Comparison of ENCODE assay signal across 19 cellular contexts in the genomic region with DNA sequence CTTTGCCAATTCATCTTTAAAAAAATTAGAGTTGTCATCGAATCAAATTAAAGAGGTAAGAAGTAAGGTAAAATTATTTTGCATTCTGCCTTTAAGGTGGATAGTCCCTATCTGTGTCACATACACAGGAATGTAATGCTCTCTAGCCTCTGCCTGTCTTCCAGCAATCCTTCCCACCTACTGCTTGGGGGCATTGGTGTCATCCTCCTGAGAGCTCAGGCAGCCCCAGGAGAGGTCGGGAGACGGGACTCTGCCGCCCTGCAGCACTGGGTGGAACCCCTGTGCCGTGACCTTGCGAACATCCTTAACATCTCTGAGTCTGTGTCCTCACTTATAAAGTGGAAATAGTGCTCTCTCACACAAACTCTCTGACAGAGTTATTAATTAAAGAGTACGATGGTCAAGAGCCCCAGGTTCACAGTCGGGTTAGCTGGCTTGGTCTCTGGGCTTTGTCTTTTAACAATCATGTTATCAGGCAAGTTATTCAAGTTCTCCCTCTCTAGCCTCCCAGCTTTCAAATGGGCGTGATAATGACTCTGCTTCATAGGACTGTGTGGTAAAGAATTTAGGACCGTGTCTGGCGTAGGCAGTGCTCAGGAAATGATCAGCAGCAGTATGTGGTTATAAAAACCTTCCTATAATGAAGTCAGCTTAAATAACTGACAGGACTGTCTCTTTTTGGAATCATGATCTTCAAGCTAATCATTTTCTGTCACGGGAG. TPM values are rescaled to one million over a fixed set of nuclear protein-coding genes. Genes with fewer than 3 reads are reported as not detected.
DNase-seq lines count a peak whose midpoint lies in the region; ATAC-seq, FAIRE-seq and TF ChIP-seq lines count a peak whose summit lies in the region.
"Had no signal": no experiment of that assay in that cellular context is flagged by ENCODE, and none has a peak within 500 bp of the region (broad histone marks: within the 10 kb centered on the region; RNA-seq: fewer than 3 reads in every experiment).

No MANE protein-coding gene starts in this region.

- no peak overlapping the region for H2BK5ac ChIP-seq in mesenchymal stem cell (ENCODE audit: low read depth, low read length, poor library complexity, severe bottlenecking)

- H3K27me3 ChIP-seq in HepG2 (ENCODE audit: control insufficient read depth in 1 of 2, insufficient read depth in 2 of 2, low read length in 2 of 2) (peaks cover 1 to 20% of the 10 kb centered on the region in 2 experiments; a peak in 4 of 5 replicates), right lobe of liver (no peaks in the 10 kb centered on the region), mesenchymal stem cell (ENCODE audit: control insufficient read depth in 1 of 2, insufficient read depth in 1 of 2, low read length in 2 of 2) (no peaks in the 10 kb centered on the region)
- H3K27me3 ChIP-seq: ovary had no signal

- H3K4me3 ChIP-seq in HepG2 (replicated peaks in 1 of 3; ENCODE audit: insufficient read depth in 1 of 3, low read depth in 2 of 3, low read length in 3 of 3) = peak overlapping the region in 2 of 3 experiments; percentile 17 to 61; a peak in 1 of 6 replicates
- H3K4me3 ChIP-seq in right lobe of liver = no peak overlapping the region
- no peak overlapping the region for H3K4me3 ChIP-seq in mesenchymal stem cell (ENCODE audit: insufficient read depth in 1 of 2, low read depth in 1 of 2, low read length in 2 of 2)
- no peak overlapping the region for H3K4me3 ChIP-seq in foreskin fibroblast (ENCODE audit: low read depth in 1 of 2, low read length in 2 of 2)
- H3K4me3 ChIP-seq: A549, ovary had no signal

- H3K9ac ChIP-seq in HepG2 (ENCODE audit: insufficient read depth, low read depth, low read length) = no peak overlapping the region
- H3K9ac ChIP-seq in mesenchymal stem cell (ENCODE audit: low read length) = no peak overlapping the region

- no peak overlapping the region for H4K8ac ChIP-seq in mesenchymal stem cell (ENCODE audit: low read length)

- POLR2A ChIA-PET in HepG2 (lab: Yijun Ruan, JAX) = no interaction called here

- TF ChIP-seq CTCF in HepG2 (CRISPR knock-in tag; IDR thresholded peaks at IDR 0.05) = no peak
- TF ChIP-seq CTCF in right lobe of liver (IDR thresholded peaks at IDR 0.05) = no peak
- no peak for TF ChIP-seq CTCF in foreskin fibroblast (IDR thresholded peaks at IDR 0.05; ENCODE audit: low read depth, low read length)

- intact Hi-C loops in HepG2 (cut with micrococcal nuclease; ENCODE audit: unreplicated experiment) (no loop called here), right lobe of liver (cut with DNase I) (loop anchor here in 1 of 2 donors (10.0 kb wide), 1 partner anchor 56 kb away; no protein-coding TSS in a partner anchor)

- no peaks in the 10 kb centered on the region for H3K9me3 ChIP-seq in HepG2 (ENCODE audit: low read length)
- no peaks in the 10 kb centered on the region for H3K9me3 ChIP-seq in right lobe of liver
- no peaks in the 10 kb centered on the region for H3K9me3 ChIP-seq in mesenchymal stem cell (ENCODE audit: control insufficient read depth, low read length)
- H3K9me3 ChIP-seq: A549, ovary had no signal

- peak; percentile 72 for ATAC-seq in HepG2
- ATAC-seq in right lobe of liver = no peak
- ATAC-seq in HG03097 (IDR thresholded peaks at IDR 0.05; ENCODE audit: low FRiP score, unreplicated experiment) = no peak
- ATAC-seq: A549, Panc1 had no signal

- H3K27ac ChIP-seq in HepG2 (ENCODE audit: extremely low read length, insufficient read depth, low read length) (no peak overlapping the region), right lobe of liver (no peak overlapping the region), mesenchymal stem cell (ENCODE audit: low read length, poor library complexity, severe bottlenecking) (no peak overlapping the region)
- H3K27ac ChIP-seq: A549, ovary had no signal

- H3K36me3 ChIP-seq in HepG2 (replicated peaks in 1 of 2; ENCODE audit: control insufficient read depth in 1 of 2, insufficient read depth in 2 of 2, low read length in 2 of 2) (no peaks in the 10 kb centered on the region), right lobe of liver (peaks cover 0 to 13% (median 0%) of the 10 kb centered on the region in 4 donors), mesenchymal stem cell (ENCODE audit: control insufficient read depth in 1 of 2, insufficient read depth in 2 of 2, low read depth in 1 of 2, low read length in 2 of 2) (peaks cover 0 to 13% of the 10 kb centered on the region in 2 experiments)
- H3K36me3 ChIP-seq: ovary had no signal

- H2BK120ac ChIP-seq in mesenchymal stem cell (ENCODE audit: low read depth, low read length) = no peak overlapping the region

- peak overlapping the region in 1 of 2 experiments; percentile 69 for H3K14ac ChIP-seq in mesenchymal stem cell (ENCODE audit: low read length in 2 of 2)

- TF ChIP-seq EP300 in HepG2 (IDR thresholded peaks at IDR 0.05; ENCODE audit: low read depth in 2 of 2, low read length in 2 of 2) (no peak), HepG2 (CRISPR knock-in tag; IDR thresholded peaks at IDR 0.05; ENCODE audit: borderline replicate concordance) (no peak)

- no peak for TF ChIP-seq POLR2A in HepG2 (IDR thresholded peaks at IDR 0.05; ENCODE audit: insufficient read depth in 1 of 2, low read depth in 2 of 2, low read length in 2 of 2)
- no peak for TF ChIP-seq POLR2A in right lobe of liver (IDR thresholded peaks at IDR 0.05)

- no peak overlapping the region for H3K23ac ChIP-seq in mesenchymal stem cell (ENCODE audit: low read length in 2 of 2)

- no peaks in the 10 kb centered on the region for H3K79me1 ChIP-seq in mesenchymal stem cell (replicated peaks; ENCODE audit: low read length, poor library complexity, severe bottlenecking)

- no peak overlapping the region for H2AK5ac ChIP-seq in mesenchymal stem cell (ENCODE audit: low read length, severe bottlenecking)

- DNase-seq in HepG2 (ENCODE audit: low spot score) (no peak), right lobe of liver (no peak), ecto neural progenitor cell (ENCODE audit: low spot score) (peak; percentile 56), mesenchymal stem cell (no peak), foreskin fibroblast (no peak), SIG-M5 treated with dmso at 0.1 percent for 504 hours (lab: John Stamatoyannopoulos, UW; ENCODE audit: unreplicated experiment) (no peak)
- no peak for DNase-seq in effector CD4-positive, alpha-beta T cell
- DNase-seq: activated B cell treated with CpG ODN at 0.5 μM for 24 hours; activated effector memory CD4-positive, alpha-beta T cell treated with Interleukin-2 at 50 U/mL for 16 hours; aorta; CD8-positive, alpha-beta memory T cell; NCI-H187 treated with DMSO at 0.1 percent for 48 hours; NCI-H69; ovary; stimulated activated CD4-positive, alpha-beta T cell treated with anti-CD3 and anti-CD28 coated beads, Interleukin-15, amount 100 ng/mL, for 24 hours had no signal

- no peak overlapping the region for H2BK15ac ChIP-seq in mesenchymal stem cell (ENCODE audit: low read depth, poor library complexity, severe bottlenecking)

- H4K20me1 ChIP-seq in HepG2 (ENCODE audit: insufficient read depth, low read length) = no peaks in the 10 kb centered on the region

- no TSS peak for BruUV-seq in HepG2 (replicated peaks; lab: Mats Ljungman, UMichigan)

- no peak overlapping the region for H2AFZ ChIP-seq in HepG2 (ENCODE audit: low read length)
- no peak overlapping the region for H2AFZ ChIP-seq in mesenchymal stem cell (ENCODE audit: low read depth, low read length)

- H3K4me2 ChIP-seq in HepG2 (ENCODE audit: low read depth, low read length) = peak overlapping the region; percentile 59
- peak overlapping the region; percentile 59 for H3K4me2 ChIP-seq in mesenchymal stem cell (ENCODE audit: low read length, poor library complexity, severe bottlenecking)
- H3K4me2 ChIP-seq: A549 had no signal

- H4K91ac ChIP-seq in mesenchymal stem cell (ENCODE audit: low read length) = no peak overlapping the region

- CTCF ChIA-PET in HepG2 (lab: Yijun Ruan, JAX; ENCODE audit: low intra/inter-chr PET ratio, low total read pairs) = no interaction called here

- H3K18ac ChIP-seq in mesenchymal stem cell (ENCODE audit: low read depth in 1 of 2, low read length in 2 of 2) = peak overlapping the region in 1 of 2 experiments; percentile 70

- no peak overlapping the region for H2BK12ac ChIP-seq in mesenchymal stem cell (ENCODE audit: low read length in 2 of 2)

- WGBS in HepG2 (ENCODE audit: low lambda C conversion rate) = 11% methylated on average over 12 of the region's 12 CpGs
- 73% methylated on average over 8 of the region's 12 CpGs for WGBS in right lobe of liver (ENCODE audit: insufficient coverage, low coverage, low lambda C conversion rate, missing lambda C conversion rate)
- WGBS in mesenchymal stem cell = 37% methylated on average over 8 of the region's 12 CpGs

- in situ Hi-C loops in HepG2 (cut with HindIII; ENCODE audit: extremely low pct_ligation_motif_present, low pct_unique_long_range_greater_than_20kb) = no loop called here

- no peaks in the 10 kb centered on the region for H3K79me2 ChIP-seq in HepG2 (ENCODE audit: insufficient read depth, low read length)

- TF ChIP-seq RAD21 in HepG2 (CRISPR knock-in tag; IDR thresholded peaks at IDR 0.05) = no peak

- H3K4ac ChIP-seq in mesenchymal stem cell (ENCODE audit: low read depth in 1 of 2, low read length in 2 of 2) = no peak overlapping the region

- H3K4me1 ChIP-seq in HepG2 (ENCODE audit: insufficient read depth, low read length) = peaks cover 12% of the 10 kb centered on the region
- H3K4me1 ChIP-seq in right lobe of liver = no peaks in the 10 kb centered on the region
- H3K4me1 ChIP-seq in mesenchymal stem cell (ENCODE audit: control insufficient read depth, insufficient read depth, low read depth, low read length) = peaks cover 4% of the 10 kb centered on the region
- H3K4me1 ChIP-seq: A549 had no signal

- FAIRE-seq in HepG2 (lab: Jason Lieb, UNC) = no peak
- FAIRE-seq: A549, GM12892 had no signal

RNA-seq across cellular contexts. Expression of a gene that starts 10.2 kb away (rescaled TPM):
- total RNA-seq in HepG2 (2016; rRNA removed; fragmentation: Illumina TruSeq; extraction: Trizol) = 0.07 and 0.11 TPM in 2 replicates
- total RNA-seq in HepG2 (2016; cell fraction: cytosol; rRNA removed; fragmentation: Illumina TruSeq; extraction: Trizol; ENCODE audit: low read depth) = not detected in 2 replicates
- total RNA-seq in HepG2 (2016; cell fraction: insoluble cytoplasmic fraction; rRNA removed; fragmentation: Illumina TruSeq; extraction: Trizol) = 0.07 and 0.13 TPM in 2 replicates
- 0.10 TPM in 1 of 2 replicates, not detected in the other for total RNA-seq in HepG2 (2016; cell fraction: membrane; rRNA removed; fragmentation: Illumina TruSeq; extraction: Trizol)
- 0.22 and 0.31 TPM in 2 replicates for total RNA-seq in HepG2 (2016; cell fraction: nucleus; rRNA removed; fragmentation: Illumina TruSeq; extraction: Trizol)
- polyA plus RNA-seq in HepG2 (2011; rRNA removed) = 0.20 and 0.38 TPM in 2 replicates
- polyA plus RNA-seq in HepG2 (2011; cell fraction: cytosol; rRNA removed) = 0.20 and 0.45 TPM in 2 replicates
- 0.07 TPM in 1 of 2 replicates, not detected in the other for polyA plus RNA-seq in HepG2 (2011; cell fraction: nucleus; rRNA removed)
- polyA plus RNA-seq in HepG2 (2012) = 0.72 and 1.6 TPM in 2 replicates
- polyA plus RNA-seq in HepG2 (2016; cell fraction: cytosol; fragmentation: Illumina TruSeq; extraction: Trizol; ENCODE audit: low read depth) = not detected in 2 replicates
- polyA plus RNA-seq in HepG2 (2016; cell fraction: insoluble cytoplasmic fraction; fragmentation: Illumina TruSeq; extraction: Trizol; ENCODE audit: low read depth) = not detected in 2 replicates
- polyA plus RNA-seq in HepG2 (2016; cell fraction: membrane; fragmentation: Illumina TruSeq; extraction: Trizol; ENCODE audit: low read depth) = 0.15 TPM in 1 of 2 replicates, not detected in the other
- polyA plus RNA-seq in HepG2 (2016; cell fraction: nucleus; fragmentation: Illumina TruSeq; extraction: Trizol; ENCODE audit: insufficient read depth, low read depth) = not detected in 2 replicates
- 0.66 and 11.4 TPM in 2 replicates for polyA minus RNA-seq in HepG2 (2011; rRNA and poly(A)+ RNA removed; ENCODE audit: low replicate concordance)
- polyA minus RNA-seq in HepG2 (2011; cell fraction: cytosol; rRNA and poly(A)+ RNA removed) = 0.69 TPM in 1 of 2 replicates, not detected in the other
- 0.25 and 0.52 TPM in 2 replicates for polyA minus RNA-seq in HepG2 (2011; cell fraction: nucleus; rRNA and poly(A)+ RNA removed)
- 10 to 100 TPM in 2 of 6 experiments, 1 to 10 TPM in 4; 6.8 to 14.9 (median 9.2) TPM for total RNA-seq in right lobe of liver
- 15.4 TPM for polyA plus RNA-seq in mesenchymal stem cell (2013, experiment 1 of 2)
- 15.5 TPM for polyA plus RNA-seq in mesenchymal stem cell (2013, experiment 2 of 2)
- total RNA-seq: activated B cell treated with CpG ODN at 0.5 μM for 24 hours had no signal

RNA-seq across cellular contexts. Expression of a gene that starts 25.4 kb away (rescaled TPM):
- not detected in 2 replicates for total RNA-seq in HepG2 (2016; rRNA removed; fragmentation: Illumina TruSeq; extraction: Trizol)
- not detected in 2 replicates for total RNA-seq in HepG2 (2016; cell fraction: cytosol; rRNA removed; fragmentation: Illumina TruSeq; extraction: Trizol; ENCODE audit: low read depth)
- not detected in 2 replicates for total RNA-seq in HepG2 (2016; cell fraction: insoluble cytoplasmic fraction; rRNA removed; fragmentation: Illumina TruSeq; extraction: Trizol)
- not detected in 2 replicates for total RNA-seq in HepG2 (2016; cell fraction: membrane; rRNA removed; fragmentation: Illumina TruSeq; extraction: Trizol)
- not detected in 2 replicates for total RNA-seq in HepG2 (2016; cell fraction: nucleus; rRNA removed; fragmentation: Illumina TruSeq; extraction: Trizol)
- not detected in 2 replicates for polyA plus RNA-seq in HepG2 (2011; rRNA removed)
- 0.07 TPM in 1 of 2 replicates, not detected in the other for polyA plus RNA-seq in HepG2 (2011; cell fraction: cytosol; rRNA removed)
- polyA plus RNA-seq in HepG2 (2011; cell fraction: nucleus; rRNA removed) = 0.31 TPM in 1 of 2 replicates, not detected in the other
- not detected in 2 replicates for polyA plus RNA-seq in HepG2 (2012)
- not detected in 2 replicates for polyA plus RNA-seq in HepG2 (2016; cell fraction: cytosol; fragmentation: Illumina TruSeq; extraction: Trizol; ENCODE audit: low read depth)
- polyA plus RNA-seq in HepG2 (2016; cell fraction: insoluble cytoplasmic fraction; fragmentation: Illumina TruSeq; extraction: Trizol; ENCODE audit: low read depth) = not detected in 2 replicates
- polyA plus RNA-seq in HepG2 (2016; cell fraction: membrane; fragmentation: Illumina TruSeq; extraction: Trizol; ENCODE audit: low read depth) = not detected in 2 replicates
- polyA plus RNA-seq in HepG2 (2016; cell fraction: nucleus; fragmentation: Illumina TruSeq; extraction: Trizol; ENCODE audit: insufficient read depth, low read depth) = not detected in 2 replicates
- polyA minus RNA-seq in HepG2 (2011; rRNA and poly(A)+ RNA removed; ENCODE audit: low replicate concordance) = not detected in 2 replicates
- polyA minus RNA-seq in HepG2 (2011; cell fraction: cytosol; rRNA and poly(A)+ RNA removed) = not detected in 2 replicates
- not detected in 2 replicates for polyA minus RNA-seq in HepG2 (2011; cell fraction: nucleus; rRNA and poly(A)+ RNA removed)
- 10 to 100 TPM; 19.8 to 33.1 (median 23.0) TPM for total RNA-seq in right lobe of liver
- 0.93 TPM for polyA plus RNA-seq in mesenchymal stem cell (2013, experiment 1 of 2)
- polyA plus RNA-seq in mesenchymal stem cell (2013, experiment 2 of 2) = 0.60 TPM
- total RNA-seq: activated B cell treated with CpG ODN at 0.5 μM for 24 hours had no signal

Comparison
In these comparisons a context has a peak if more than half of its experiments do, and no peak if none do; other contexts are left out.
1. H3K4me3 ChIP-seq: peak in HepG2 (2 of 3); none in right lobe of liver (0 of 3), mesenchymal stem cell (0 of 2) and foreskin fibroblast (0 of 2).
2. RNA of a gene that starts 25.4 kb away (total RNA-seq): 19.8 to 33.1 TPM in right lobe of liver; not detected in HepG2; every median in the first group is over 10 times any median in the second.